In the genomic region with DNA sequence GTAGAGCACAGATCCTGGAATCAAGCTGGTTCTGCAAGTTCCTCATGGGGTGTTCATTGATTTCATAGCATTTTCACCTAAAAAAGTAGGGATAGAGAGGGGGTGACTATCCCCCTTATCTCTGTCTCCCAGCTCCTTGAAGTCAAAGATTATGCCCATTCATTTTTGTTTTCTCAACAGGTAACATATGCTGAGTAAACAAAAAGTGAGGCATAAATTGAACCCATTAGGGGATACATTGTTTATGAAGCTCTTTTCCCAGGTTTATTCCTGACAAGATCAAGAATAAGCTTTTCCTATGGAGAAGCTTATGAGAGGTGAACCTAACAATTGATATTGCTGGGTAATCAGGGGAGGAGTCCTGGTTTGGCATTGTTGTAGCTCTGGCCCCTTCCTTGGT, we compare ENCODE assay signal across 36 cellular contexts.
"Had no signal": no experiment of that assay in that cellular context is flagged by ENCODE, and none has a peak within 500 bp of the region (broad histone marks: within the 10 kb centered on the region; RNA-seq: fewer than 3 reads in every experiment).

No MANE protein-coding gene starts in this region.

- H3K4me1 Mint-ChIP-seq: activated CD4-positive, alpha-beta memory T cell treated with anti-CD3 and anti-CD28 coated beads, Interleukin-2, amount 10 ng/mL, durations not matched to agents 7 days and 5 days; activated CD8-positive, alpha-beta memory T cell treated with anti-CD3 and anti-CD28 coated beads, Interleukin-2, amount 10 ng/mL, durations not matched to agents 7 days and 5 days; activated naive CD4-positive, alpha-beta T cell treated with anti-CD3 and anti-CD28 coated beads, Interleukin-2, amount 10 ng/mL, durations not matched to agents 7 days and 5 days; activated naive CD8-positive, alpha-beta T cell treated with anti-CD3 and anti-CD28 coated beads, Interleukin-2, amount 50 U/mL, for 24 hours had no signal

- H3K27me3 Mint-ChIP-seq: activated CD4-positive, alpha-beta memory T cell treated with anti-CD3 and anti-CD28 coated beads, Interleukin-2, amount 10 ng/mL, durations not matched to agents 7 days and 5 days; activated CD8-positive, alpha-beta memory T cell treated with anti-CD3 and anti-CD28 coated beads, Interleukin-2, amount 10 ng/mL, durations not matched to agents 7 days and 5 days; activated naive CD4-positive, alpha-beta T cell treated with anti-CD3 and anti-CD28 coated beads, Interleukin-2, amount 10 ng/mL, durations not matched to agents 7 days and 5 days; activated naive CD8-positive, alpha-beta T cell; activated naive CD8-positive, alpha-beta T cell treated with anti-CD3 and anti-CD28 coated beads, Interleukin-2, amount 50 U/mL, for 24 hours had no signal

- H3K4me3 Mint-ChIP-seq: activated CD4-positive, alpha-beta memory T cell treated with anti-CD3 and anti-CD28 coated beads, Interleukin-2, amount 10 ng/mL, durations not matched to agents 7 days and 5 days; activated CD8-positive, alpha-beta memory T cell treated with anti-CD3 and anti-CD28 coated beads, Interleukin-2, amount 10 ng/mL, durations not matched to agents 7 days and 5 days; activated naive CD4-positive, alpha-beta T cell treated with anti-CD3 and anti-CD28 coated beads, Interleukin-2, amount 10 ng/mL, durations not matched to agents 7 days and 5 days; activated naive CD8-positive, alpha-beta T cell; activated naive CD8-positive, alpha-beta T cell treated with anti-CD3 and anti-CD28 coated beads, Interleukin-2, amount 50 U/mL, for 24 hours had no signal

- H3K9me3 ChIP-seq: ascending aorta, MG63, Peyer's patch had no signal

- H3K36me3 Mint-ChIP-seq: activated CD8-positive, alpha-beta memory T cell treated with anti-CD3 and anti-CD28 coated beads, Interleukin-2, amount 10 ng/mL, durations not matched to agents 7 days and 5 days had no signal

- H3K4me1 ChIP-seq: ascending aorta, Peyer's patch had no signal

- H3K4me3 ChIP-seq: ascending aorta, MG63, Peyer's patch had no signal

- H3K36me3 ChIP-seq: WERI-Rb-1 had no signal

- H3K27me3 ChIP-seq: ascending aorta, MG63, Peyer's patch had no signal

- DNase-seq: activated CD4-positive, alpha-beta memory T cell treated with anti-CD3 and anti-CD28 coated beads, Interleukin-2, amount 10 ng/mL, durations not matched to agents 7 days and 5 days; activated CD4-positive, alpha-beta T cell treated with anti-CD3 and anti-CD28 coated beads for 1 hour; activated CD4-positive, alpha-beta T cell treated with anti-CD3 and anti-CD28 coated beads for 48 hours; activated CD4-positive, CD25-positive, alpha-beta regulatory T cell; activated CD8-positive, alpha-beta memory T cell treated with anti-CD3 and anti-CD28 coated beads for 24 hours; activated CD8-positive, alpha-beta memory T cell treated with anti-CD3 and anti-CD28 coated beads, Interleukin-2, amount 10 ng/mL, durations not matched to agents 7 days and 5 days; activated CD8-positive, alpha-beta memory T cell treated with anti-CD3 and anti-CD28 coated beads, Interleukin-2, amount 50 U/mL, for 48 hours; activated effector memory CD4-positive, alpha-beta T cell treated with Interleukin-2 at 50 U/mL for 16 hours; activated naive CD4-positive, alpha-beta T cell treated with anti-CD3 and anti-CD28 coated beads, Interleukin-2, amount 10 ng/mL, durations not matched to agents 7 days and 5 days; activated naive CD8-positive, alpha-beta T cell treated with anti-CD3 and anti-CD28 coated beads, Interleukin-2, amount 50 U/mL, for 24 hours; activated T-cell treated with anti-CD3 and anti-CD28 coated beads, Interleukin-2, amount 50 U/mL, for 48 hours; amniotic stem cell; cerebellar nuclear complex; Kasumi-1; MG63; NCI-H1048; NCI-H1105 treated with DMSO at 0.1 percent for 48 hours; NCI-H1436; NCI-H1694; NCI-H1930; NCI-H2081 treated with DMSO at 0.1 percent for 48 hours; NCI-H226; NCI-H446 treated with DMSO at 0.1 percent for 48 hours; NCI-H524; NCI-H69; NK-92 treated with Interleukin-12 subunit alpha and Interleukin-12 subunit beta, amount 100 ng/mL, for 24 hours; PC-3; Peyer's patch; RPMI8226; SW 1271; T-helper 1 cell; T-helper 2 cell; T-helper 9 cell; WERI-Rb-1 had no signal

- ATAC-seq: activated CD8-positive, alpha-beta memory T cell treated with anti-CD3 and anti-CD28 coated beads, Interleukin-2, amount 10 ng/mL, durations not matched to agents 7 days and 5 days; activated naive CD8-positive, alpha-beta T cell treated with anti-CD3 and anti-CD28 coated beads, Interleukin-2, amount 50 U/mL, for 24 hours; PC-3 had no signal

- H3K9me3 Mint-ChIP-seq: activated CD4-positive, alpha-beta memory T cell treated with anti-CD3 and anti-CD28 coated beads, Interleukin-2, amount 10 ng/mL, durations not matched to agents 7 days and 5 days; activated naive CD4-positive, alpha-beta T cell treated with anti-CD3 and anti-CD28 coated beads, Interleukin-2, amount 10 ng/mL, durations not matched to agents 7 days and 5 days; activated naive CD8-positive, alpha-beta T cell treated with anti-CD3 and anti-CD28 coated beads, Interleukin-2, amount 50 U/mL, for 24 hours had no signal

- H3K27ac Mint-ChIP-seq: activated CD4-positive, alpha-beta memory T cell treated with anti-CD3 and anti-CD28 coated beads, Interleukin-2, amount 10 ng/mL, durations not matched to agents 7 days and 5 days; activated CD8-positive, alpha-beta memory T cell treated with anti-CD3 and anti-CD28 coated beads, Interleukin-2, amount 10 ng/mL, durations not matched to agents 7 days and 5 days; activated naive CD4-positive, alpha-beta T cell treated with anti-CD3 and anti-CD28 coated beads, Interleukin-2, amount 10 ng/mL, durations not matched to agents 7 days and 5 days; activated naive CD8-positive, alpha-beta T cell; activated naive CD8-positive, alpha-beta T cell treated with anti-CD3 and anti-CD28 coated beads, Interleukin-2, amount 50 U/mL, for 24 hours had no signal

- H3K27ac ChIP-seq: ascending aorta, Peyer's patch, WERI-Rb-1 had no signal
